28 cellular contexts compared by ENCODE assay signal in the genomic region with DNA sequence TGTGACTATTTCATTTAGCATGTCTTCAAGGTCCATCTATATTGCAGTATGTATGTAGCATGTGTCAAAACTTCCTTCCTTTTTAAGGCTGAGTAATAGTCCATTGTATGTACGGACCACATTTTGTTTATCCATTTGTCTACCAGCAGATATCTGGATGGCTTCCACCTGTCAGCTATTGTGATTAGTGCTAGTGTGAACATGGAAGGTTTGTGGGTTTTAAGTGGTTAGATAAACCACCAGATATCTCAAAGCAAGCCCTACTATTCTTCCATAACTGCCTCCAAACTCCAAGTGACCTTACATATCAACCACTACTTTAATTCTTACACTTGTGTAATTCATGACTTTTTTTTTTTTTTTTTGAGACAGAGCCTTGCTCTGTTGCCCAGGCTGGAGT.
"Had no signal": no experiment of that assay in that cellular context is flagged by ENCODE, and none has a peak within 500 bp of the region (broad histone marks: within the 10 kb centered on the region; RNA-seq: fewer than 3 reads in every experiment).

No MANE protein-coding gene starts in this region.

- H3K36me3 Mint-ChIP-seq: stimulated activated effector memory CD8-positive, alpha-beta T cell treated with anti-CD3 and anti-CD28 coated beads, Interleukin-12 subunit alpha, Interleukin-12 subunit beta, amount 100 ng/mL, for 72 hours had no signal

- H3K9me3 ChIP-seq: adrenal gland, esophagus muscularis mucosa, lower lobe of right lung, ovary, stomach, suprapubic skin, tibial artery, upper lobe of right lung had no signal

- H3K4me3 ChIP-seq: adrenal gland, esophagus muscularis mucosa, left lung, lower lobe of right lung, ovary, stomach, suprapubic skin, tibial artery, upper lobe of right lung had no signal

- H3K27ac ChIP-seq: adrenal gland, esophagus muscularis mucosa, lower lobe of right lung, ovary, stomach, suprapubic skin, tibial artery, upper lobe of right lung, VCaP had no signal

- H3K27me3 ChIP-seq: adrenal gland, esophagus muscularis mucosa, left lung, ovary, stomach, suprapubic skin, tibial artery, upper lobe of right lung had no signal

- H3K9me3 Mint-ChIP-seq: natural killer cell treated with Interleukin-12 subunit alpha and Interleukin-12 subunit beta and Interleukin-15 and Interleukin-18, amount 100 ng/mL, for 72 hours; stimulated activated effector memory CD8-positive, alpha-beta T cell treated with anti-CD3 and anti-CD28 coated beads, Interleukin-12 subunit alpha, Interleukin-12 subunit beta, amount 100 ng/mL, for 72 hours had no signal

- H3K36me3 ChIP-seq: adrenal gland, esophagus muscularis mucosa, left lung, lower lobe of right lung, ovary, suprapubic skin, tibial artery, upper lobe of right lung had no signal

- H3K27me3 Mint-ChIP-seq: natural killer cell treated with Interleukin-12 subunit alpha and Interleukin-12 subunit beta and Interleukin-15 and Interleukin-18, amount 100 ng/mL, for 72 hours; progenitor cell of endocrine pancreas had no signal

- ATAC-seq: activated naive CD4-positive, alpha-beta T cell treated with anti-CD3 and anti-CD28 coated beads, Interleukin-2, amount 50 U/mL, for 72 hours; activated T-cell treated with anti-CD3 and anti-CD28 coated beads, Interleukin-2, amount 50 U/mL, for 72 hours; left lung; lower lobe of right lung; natural killer cell treated with Interleukin-12 subunit alpha and Interleukin-12 subunit beta and Interleukin-15 and Interleukin-18, amount 100 ng/mL, for 72 hours; sciatic nerve; stimulated activated effector memory CD8-positive, alpha-beta T cell treated with anti-CD3 and anti-CD28 coated beads, Interleukin-12 subunit alpha, Interleukin-12 subunit beta, amount 100 ng/mL, for 72 hours had no signal

- H3K4me1 ChIP-seq: lower lobe of right lung, suprapubic skin, upper lobe of right lung had no signal

- H3K4me3 Mint-ChIP-seq: activated T-cell treated with anti-CD3 and anti-CD28 coated beads, Interleukin-2, amount 50 U/mL, for 72 hours; endodermal cell; natural killer cell treated with Interleukin-12 subunit alpha and Interleukin-12 subunit beta and Interleukin-15 and Interleukin-18, amount 100 ng/mL, for 72 hours; stimulated activated effector memory CD8-positive, alpha-beta T cell treated with anti-CD3 and anti-CD28 coated beads, Interleukin-12 subunit alpha, Interleukin-12 subunit beta, amount 100 ng/mL, for 72 hours; T-helper 1 cell treated with Interleukin-12 subunit alpha and Interleukin-12 subunit beta and Interleukin-4 antibody, amounts not matched to agents 30 μg/mL and 1 μg/mL, for 36 hours had no signal

- H3K27ac Mint-ChIP-seq: activated naive CD4-positive, alpha-beta T cell treated with anti-CD3 and anti-CD28 coated beads, Interleukin-2, amount 50 U/mL, for 72 hours; activated T-cell treated with anti-CD3 and anti-CD28 coated beads, Interleukin-2, amount 50 U/mL, for 72 hours; endodermal cell; natural killer cell treated with Interleukin-12 subunit alpha and Interleukin-12 subunit beta and Interleukin-15 and Interleukin-18, amount 100 ng/mL, for 72 hours; progenitor cell of endocrine pancreas; stimulated activated effector memory CD8-positive, alpha-beta T cell treated with anti-CD3 and anti-CD28 coated beads, Interleukin-12 subunit alpha, Interleukin-12 subunit beta, amount 100 ng/mL, for 72 hours; T-helper 1 cell treated with Interleukin-12 subunit alpha and Interleukin-12 subunit beta and Interleukin-4 antibody, amounts not matched to agents 30 μg/mL and 1 μg/mL, for 36 hours had no signal

- DNase-seq: activated CD4-positive, alpha-beta T cell treated with anti-CD3 and anti-CD28 coated beads for 4 hours; activated CD4-positive, alpha-beta T cell treated with anti-CD3 and anti-CD28 coated beads, Interleukin-2, amount 50 U/mL, for 4 hours; activated naive CD4-positive, alpha-beta T cell; activated T-cell treated with anti-CD3 and anti-CD28 coated beads for 4 hours; activated T-cell treated with anti-CD3 and anti-CD28 coated beads, Interleukin-2, amount 50 U/mL, for 72 hours; adrenal gland; central memory CD4-positive, alpha-beta T cell; endodermal cell; foreskin melanocyte; left lung; lower lobe of right lung; mesendoderm; ovary; small intestine; stimulated activated CD4-positive, alpha-beta T cell treated with anti-CD3 and anti-CD28 coated beads, Interleukin-4, amount 100 ng/mL, for 24 hours; stomach; T-helper 9 cell; tibial artery; upper lobe of right lung had no signal
